Comparison of ENCODE assay signal across 8 cellular contexts in the genomic region with DNA sequence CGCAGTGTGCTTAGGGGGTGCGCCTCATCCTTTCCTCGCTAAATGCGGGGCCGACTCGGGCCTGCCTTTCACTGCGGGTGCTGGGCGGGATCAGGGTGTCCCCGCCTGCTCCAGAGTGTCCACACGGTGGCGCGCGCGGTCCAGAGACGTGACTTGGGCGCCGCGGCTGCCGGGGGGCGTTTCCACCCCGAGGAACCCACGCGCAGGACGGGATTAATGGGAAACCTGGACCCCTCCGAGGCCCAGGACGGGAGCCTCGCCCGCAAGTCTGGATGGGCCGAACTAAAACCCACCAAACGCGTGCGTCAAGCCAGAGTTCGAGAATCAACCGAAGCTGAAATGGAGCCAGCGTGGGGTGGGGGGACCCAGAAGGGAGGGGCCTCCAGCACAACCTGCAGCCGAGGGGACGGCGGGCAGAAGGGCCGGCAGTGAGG.
A peak's percentile ranks its signal among the peaks of the same experiment; 100 is the strongest.
DNase-seq lines count a peak whose midpoint lies in the region; ATAC-seq and TF ChIP-seq lines count a peak whose summit lies in the region.

No MANE protein-coding gene starts in this region.

- no peaks in the 10 kb centered on the region for H3K9me3 ChIP-seq in HEK293 (ENCODE audit: control insufficient read depth, insufficient read depth, low read depth, low read length)

- DNase-seq in D341Med (ENCODE audit: low spot score) (peak; percentile 96), NCI-H2171 treated with DMSO at 0.1 percent for 48 hours (lab: John Stamatoyannopoulos, UW) (peak; percentile 86), cerebellar cortex (ENCODE audit: low spot score) (peak; percentile 79), kidney epithelial cell (ENCODE audit: low read depth) (peak; percentile 16)
- DNase-seq in activated CD4-positive, alpha-beta T cell treated with anti-CD3 and anti-CD28 coated beads for 1 hour: peak; percentile 80
- peak; percentile 72 to 81 for DNase-seq in stimulated activated CD4-positive, alpha-beta T cell treated with anti-CD3 and anti-CD28 coated beads, Interleukin-15, amount 100 ng/mL, for 1 hour (ENCODE audit: low read depth in 1 of 2, low spot score in 1 of 2)

- POLR2A ChIA-PET in HEK293 (lab: Yijun Ruan, JAX): interaction anchor here (1.2 to 1.9 kb wide), 2 partner anchors 182 to 184 kb away, joined by 3 to 11 read pairs; a partner anchor contains a TSS

- ATAC-seq in GM21737 (IDR thresholded peaks at IDR 0.05; ENCODE audit: unreplicated experiment): no peak

- peak overlapping the region; percentile 52; the same call in 1 of the 2 replicates for H3K27ac ChIP-seq in HEK293 (ENCODE audit: extremely low read depth, low read depth, low read length)

- H3K4me1 ChIP-seq in HEK293 (ENCODE audit: control insufficient read depth, insufficient read depth, low read length): peaks cover 6% of the 10 kb centered on the region

- CTCF ChIA-PET in HEK293 (lab: Yijun Ruan, JAX): interaction anchor here (0.7 to 3.9 kb wide), 22 partner anchors 11 to 549 kb away, joined by 3 to 39 read pairs (median 4); a partner anchor contains a TSS

- peak; percentile 97 for TF ChIP-seq CTCF in HEK293 (tag by site-specific recombination; IDR thresholded peaks at IDR 0.05)
- peak; percentile 92 for TF ChIP-seq CTCF in kidney epithelial cell (IDR thresholded peaks at IDR 0.05; ENCODE audit: insufficient read depth, low read length, poor library complexity, severe bottlenecking)

- no peaks in the 10 kb centered on the region for H3K36me3 ChIP-seq in HEK293 (ENCODE audit: control insufficient read depth in 2 of 2, insufficient read depth in 1 of 2, low read length in 2 of 2)
- H3K36me3 ChIP-seq in kidney epithelial cell (ENCODE audit: control insufficient read depth, insufficient read depth, low read length): no peaks in the 10 kb centered on the region

- peak overlapping the region; percentile 63 for H3K4me3 ChIP-seq in HEK293 (ENCODE audit: low read depth, low read length)
- H3K4me3 ChIP-seq in kidney epithelial cell (ENCODE audit: low read depth, low read length): peak overlapping the region; percentile 52

- no peaks in the 10 kb centered on the region for H3K27me3 ChIP-seq in kidney epithelial cell (ENCODE audit: control insufficient read depth, insufficient read depth, low read length)

TF ChIP-seq in HEK293, 187 proteins besides CTCF, POLR2A, EP300 and RAD21 (continues in another document):
- TF ChIP-seq ZFHX2 (tag by site-specific recombination; conservative IDR thresholded peaks at IDR 0.05) (peak; percentile 81), GLI2 (tag by site-specific recombination; IDR thresholded peaks at IDR 0.05; ENCODE audit: borderline replicate concordance, low read depth) (no peak), ZNF169 (tag by site-specific recombination; IDR thresholded peaks at IDR 0.05) (no peak), KLF7 (tag by site-specific recombination; IDR thresholded peaks at IDR 0.05; ENCODE audit: borderline replicate concordance) (peak; percentile 81; the same call in 1 of the 2 replicates), FEZF1 (tag by site-specific recombination; IDR thresholded peaks at IDR 0.05) (no peak), BCL11B (tag by site-specific recombination; IDR thresholded peaks at IDR 0.05; ENCODE audit: low read depth) (0 out of 2 replicates have a peak, but pooled peaks have one; percentile 27), ZNF202 (tag by site-specific recombination; IDR thresholded peaks at IDR 0.05; ENCODE audit: borderline replicate concordance) (no peak), IKZF3 (tag by site-specific recombination; IDR thresholded peaks at IDR 0.05) (peak; percentile 40; the same call in 1 of the 2 replicates), ZNF350 (tag by site-specific recombination; IDR thresholded peaks at IDR 0.05) (no peak), KLF1 (tag by site-specific recombination; IDR thresholded peaks at IDR 0.05) (peak; percentile 86), ZSCAN30 (tag by site-specific recombination; IDR thresholded peaks at IDR 0.05) (peak; percentile 90), SP7 (tag by site-specific recombination; IDR thresholded peaks at IDR 0.05) (peak; percentile 79), ZNF223 (tag by site-specific recombination; IDR thresholded peaks at IDR 0.05) (peak; percentile 29; the same call in 1 of the 2 replicates), ZNF660 (tag by site-specific recombination; IDR thresholded peaks at IDR 0.05) (peak; percentile 85), ZFP37 (tag by site-specific recombination; IDR thresholded peaks at IDR 0.05) (peak; percentile 55; the same call in 1 of the 2 replicates), ZXDB (tag by site-specific recombination; IDR thresholded peaks at IDR 0.05) (peak; percentile 16; the same call in 1 of the 2 replicates), EGR2 (tag by site-specific recombination; IDR thresholded peaks at IDR 0.05; ENCODE audit: low read depth) (peak; percentile 74), KLF9 (tag by site-specific recombination; IDR thresholded peaks at IDR 0.05; ENCODE audit: low read depth) (peak; percentile 95), ZBTB48 (tag by site-specific recombination; IDR thresholded peaks at IDR 0.05) (no peak), SP2 (tag by site-specific recombination; IDR thresholded peaks at IDR 0.05) (peak; percentile 74), ZEB2 (tag by site-specific recombination; IDR thresholded peaks at IDR 0.05) (peak; percentile 52; the same call in 1 of the 2 replicates), ZNF830 (tag by site-specific recombination; IDR thresholded peaks at IDR 0.05; ENCODE audit: low read depth) (no peak), ZNF777 (tag by site-specific recombination; IDR thresholded peaks at IDR 0.05; ENCODE audit: borderline replicate concordance) (peak; percentile 92), ZNF211 (tag by site-specific recombination; IDR thresholded peaks at IDR 0.05; ENCODE audit: low read depth) (no peak), ZNF324 (tag by site-specific recombination; IDR thresholded peaks at IDR 0.05) (peak; percentile 79), ZNF561 (tag by site-specific recombination; IDR thresholded peaks at IDR 0.05; ENCODE audit: borderline replicate concordance) (peak; percentile 69), ZNF391 (tag by site-specific recombination; IDR thresholded peaks at IDR 0.05; ENCODE audit: borderline replicate concordance, low read depth) (peak; percentile 60; the same call in 1 of the 2 replicates), ZNF155 (tag by site-specific recombination; IDR thresholded peaks at IDR 0.05) (no peak), ZNF510 (tag by site-specific recombination; IDR thresholded peaks at IDR 0.05; ENCODE audit: insufficient replicate concordance) (no peak)
- TF ChIP-seq, protein P1, sequence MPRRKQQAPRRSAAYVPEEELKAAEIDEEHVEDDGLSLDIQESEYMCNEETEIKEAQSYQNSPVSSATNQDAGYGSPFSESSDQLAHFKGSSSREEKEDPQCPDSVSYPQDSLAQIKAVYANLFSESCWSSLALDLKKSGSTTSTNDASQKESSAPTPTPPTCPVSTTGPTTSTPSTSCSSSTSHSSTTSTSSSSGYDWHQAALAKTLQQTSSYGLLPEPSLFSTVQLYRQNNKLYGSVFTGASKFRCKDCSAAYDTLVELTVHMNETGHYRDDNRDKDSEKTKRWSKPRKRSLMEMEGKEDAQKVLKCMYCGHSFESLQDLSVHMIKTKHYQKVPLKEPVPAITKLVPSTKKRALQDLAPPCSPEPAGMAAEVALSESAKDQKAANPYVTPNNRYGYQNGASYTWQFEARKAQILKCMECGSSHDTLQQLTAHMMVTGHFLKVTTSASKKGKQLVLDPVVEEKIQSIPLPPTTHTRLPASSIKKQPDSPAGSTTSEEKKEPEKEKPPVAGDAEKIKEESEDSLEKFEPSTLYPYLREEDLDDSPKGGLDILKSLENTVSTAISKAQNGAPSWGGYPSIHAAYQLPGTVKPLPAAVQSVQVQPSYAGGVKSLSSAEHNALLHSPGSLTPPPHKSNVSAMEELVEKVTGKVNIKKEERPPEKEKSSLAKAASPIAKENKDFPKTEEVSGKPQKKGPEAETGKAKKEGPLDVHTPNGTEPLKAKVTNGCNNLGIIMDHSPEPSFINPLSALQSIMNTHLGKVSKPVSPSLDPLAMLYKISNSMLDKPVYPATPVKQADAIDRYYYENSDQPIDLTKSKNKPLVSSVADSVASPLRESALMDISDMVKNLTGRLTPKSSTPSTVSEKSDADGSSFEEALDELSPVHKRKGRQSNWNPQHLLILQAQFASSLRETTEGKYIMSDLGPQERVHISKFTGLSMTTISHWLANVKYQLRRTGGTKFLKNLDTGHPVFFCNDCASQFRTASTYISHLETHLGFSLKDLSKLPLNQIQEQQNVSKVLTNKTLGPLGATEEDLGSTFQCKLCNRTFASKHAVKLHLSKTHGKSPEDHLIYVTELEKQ (tag by site-specific recombination; IDR thresholded peaks at IDR 0.05; ENCODE audit: borderline replicate concordance): 0 out of 2 replicates have a peak, but pooled peaks have one; percentile 45
- TF ChIP-seq, protein P2, sequence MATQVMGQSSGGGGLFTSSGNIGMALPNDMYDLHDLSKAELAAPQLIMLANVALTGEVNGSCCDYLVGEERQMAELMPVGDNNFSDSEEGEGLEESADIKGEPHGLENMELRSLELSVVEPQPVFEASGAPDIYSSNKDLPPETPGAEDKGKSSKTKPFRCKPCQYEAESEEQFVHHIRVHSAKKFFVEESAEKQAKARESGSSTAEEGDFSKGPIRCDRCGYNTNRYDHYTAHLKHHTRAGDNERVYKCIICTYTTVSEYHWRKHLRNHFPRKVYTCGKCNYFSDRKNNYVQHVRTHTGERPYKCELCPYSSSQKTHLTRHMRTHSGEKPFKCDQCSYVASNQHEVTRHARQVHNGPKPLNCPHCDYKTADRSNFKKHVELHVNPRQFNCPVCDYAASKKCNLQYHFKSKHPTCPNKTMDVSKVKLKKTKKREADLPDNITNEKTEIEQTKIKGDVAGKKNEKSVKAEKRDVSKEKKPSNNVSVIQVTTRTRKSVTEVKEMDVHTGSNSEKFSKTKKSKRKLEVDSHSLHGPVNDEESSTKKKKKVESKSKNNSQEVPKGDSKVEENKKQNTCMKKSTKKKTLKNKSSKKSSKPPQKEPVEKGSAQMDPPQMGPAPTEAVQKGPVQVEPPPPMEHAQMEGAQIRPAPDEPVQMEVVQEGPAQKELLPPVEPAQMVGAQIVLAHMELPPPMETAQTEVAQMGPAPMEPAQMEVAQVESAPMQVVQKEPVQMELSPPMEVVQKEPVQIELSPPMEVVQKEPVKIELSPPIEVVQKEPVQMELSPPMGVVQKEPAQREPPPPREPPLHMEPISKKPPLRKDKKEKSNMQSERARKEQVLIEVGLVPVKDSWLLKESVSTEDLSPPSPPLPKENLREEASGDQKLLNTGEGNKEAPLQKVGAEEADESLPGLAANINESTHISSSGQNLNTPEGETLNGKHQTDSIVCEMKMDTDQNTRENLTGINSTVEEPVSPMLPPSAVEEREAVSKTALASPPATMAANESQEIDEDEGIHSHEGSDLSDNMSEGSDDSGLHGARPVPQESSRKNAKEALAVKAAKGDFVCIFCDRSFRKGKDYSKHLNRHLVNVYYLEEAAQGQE (tag by site-specific recombination; IDR thresholded peaks at IDR 0.05): 0 out of 2 replicates have a peak, but pooled peaks have one; percentile 35

Comparison
In these comparisons a context has a peak if more than half of its experiments do, and no peak if none do; other contexts are left out.
1. DNase-seq: peak in every context shown above with its lines; median percentile 96 in D341Med; 86 in NCI-H2171 treated with DMSO at 0.1 percent for 48 hours; 80 in activated CD4-positive, alpha-beta T cell treated with anti-CD3 and anti-CD28 coated beads for 1 hour; 79 in cerebellar cortex; 76 in stimulated activated CD4-positive, alpha-beta T cell treated with anti-CD3 and anti-CD28 coated beads, Interleukin-15, amount 100 ng/mL, for 1 hour; 16 in kidney epithelial cell.